Comparison of ENCODE assay signal across 2 cellular contexts in the genomic region with DNA sequence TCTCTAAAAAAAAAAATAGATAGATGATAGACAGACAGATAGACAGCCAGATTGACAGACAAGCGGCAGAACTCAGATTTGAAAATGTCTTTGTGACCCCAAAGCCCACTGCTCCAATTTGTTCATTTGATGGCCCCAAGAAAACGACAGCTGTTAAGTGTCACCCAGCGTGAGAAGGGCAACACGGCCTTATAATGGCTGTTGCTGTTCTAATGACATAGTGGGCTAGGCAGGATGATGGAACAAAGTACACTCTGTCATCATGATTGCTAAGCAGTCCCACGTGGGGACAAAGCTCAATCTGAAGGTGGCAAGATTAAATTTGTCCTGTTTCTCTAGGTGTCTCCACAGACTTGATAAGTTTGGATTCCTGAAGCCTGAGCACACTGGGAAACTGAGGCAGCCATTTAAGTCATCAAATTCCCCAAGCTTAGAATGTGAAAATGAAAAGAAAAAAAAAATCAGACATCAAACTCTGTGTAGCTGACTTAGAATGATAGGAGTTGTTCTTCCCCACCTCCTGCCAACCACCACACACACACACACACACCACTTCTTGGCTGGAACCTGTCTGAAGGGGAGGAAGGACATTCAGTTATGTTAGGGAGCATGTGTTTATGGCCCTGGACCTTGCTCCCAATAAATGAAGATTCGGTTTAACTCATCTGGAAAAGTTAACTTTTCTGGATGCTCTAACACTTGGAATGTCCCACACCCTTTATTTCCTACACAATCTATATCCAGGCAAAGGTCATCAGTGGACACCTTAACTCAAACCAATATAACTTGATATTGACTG.
TF ChIP-seq lines count a peak whose summit lies in the region.

No MANE protein-coding gene starts in this region.

TF ChIP-seq in IMR-90, 13 proteins besides CTCF, POLR2A, EP300 and RAD21 (continued from another document):
- TF ChIP-seq RFX5 (IDR thresholded peaks at IDR 0.05; ENCODE audit: low read depth, low read length), result no peak
- no peak for TF ChIP-seq CHD1 (IDR thresholded peaks at IDR 0.05; ENCODE audit: low read depth, low read length)
- TF ChIP-seq, protein P1, sequence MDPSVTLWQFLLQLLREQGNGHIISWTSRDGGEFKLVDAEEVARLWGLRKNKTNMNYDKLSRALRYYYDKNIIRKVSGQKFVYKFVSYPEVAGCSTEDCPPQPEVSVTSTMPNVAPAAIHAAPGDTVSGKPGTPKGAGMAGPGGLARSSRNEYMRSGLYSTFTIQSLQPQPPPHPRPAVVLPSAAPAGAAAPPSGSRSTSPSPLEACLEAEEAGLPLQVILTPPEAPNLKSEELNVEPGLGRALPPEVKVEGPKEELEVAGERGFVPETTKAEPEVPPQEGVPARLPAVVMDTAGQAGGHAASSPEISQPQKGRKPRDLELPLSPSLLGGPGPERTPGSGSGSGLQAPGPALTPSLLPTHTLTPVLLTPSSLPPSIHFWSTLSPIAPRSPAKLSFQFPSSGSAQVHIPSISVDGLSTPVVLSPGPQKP (IDR thresholded peaks at IDR 0.05; ENCODE audit: borderline replicate concordance, low read depth, low read length), result no peak
- TF ChIP-seq CEBPB (IDR thresholded peaks at IDR 0.05; ENCODE audit: low read depth, low read length), result no peak
- TF ChIP-seq FOS (IDR thresholded peaks at IDR 0.05; ENCODE audit: low read depth, low read length), result no peak
- TF ChIP-seq, protein P2, sequence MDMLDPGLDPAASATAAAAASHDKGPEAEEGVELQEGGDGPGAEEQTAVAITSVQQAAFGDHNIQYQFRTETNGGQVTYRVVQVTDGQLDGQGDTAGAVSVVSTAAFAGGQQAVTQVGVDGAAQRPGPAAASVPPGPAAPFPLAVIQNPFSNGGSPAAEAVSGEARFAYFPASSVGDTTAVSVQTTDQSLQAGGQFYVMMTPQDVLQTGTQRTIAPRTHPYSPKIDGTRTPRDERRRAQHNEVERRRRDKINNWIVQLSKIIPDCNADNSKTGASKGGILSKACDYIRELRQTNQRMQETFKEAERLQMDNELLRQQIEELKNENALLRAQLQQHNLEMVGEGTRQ (IDR thresholded peaks at IDR 0.05; ENCODE audit: low read depth, low read length), result no peak
- TF ChIP-seq BHLHE40 (IDR thresholded peaks at IDR 0.05; ENCODE audit: low read depth, low read length), result no peak
- no peak for TF ChIP-seq MXI1 (IDR thresholded peaks at IDR 0.05; ENCODE audit: borderline replicate concordance, low read depth, low read length)
- no peak for TF ChIP-seq NFE2L2 (IDR thresholded peaks at IDR 0.05; ENCODE audit: low read depth, low read length)
- no peak for TF ChIP-seq MAZ (IDR thresholded peaks at IDR 0.05; ENCODE audit: borderline replicate concordance, low read depth, low read length)
- TF ChIP-seq SMC3 (IDR thresholded peaks at IDR 0.05; ENCODE audit: low read depth, low read length), result no peak

TF ChIP-seq in liver, 16 proteins besides CTCF, POLR2A, EP300 and RAD21:
- TF ChIP-seq, protein P3, sequence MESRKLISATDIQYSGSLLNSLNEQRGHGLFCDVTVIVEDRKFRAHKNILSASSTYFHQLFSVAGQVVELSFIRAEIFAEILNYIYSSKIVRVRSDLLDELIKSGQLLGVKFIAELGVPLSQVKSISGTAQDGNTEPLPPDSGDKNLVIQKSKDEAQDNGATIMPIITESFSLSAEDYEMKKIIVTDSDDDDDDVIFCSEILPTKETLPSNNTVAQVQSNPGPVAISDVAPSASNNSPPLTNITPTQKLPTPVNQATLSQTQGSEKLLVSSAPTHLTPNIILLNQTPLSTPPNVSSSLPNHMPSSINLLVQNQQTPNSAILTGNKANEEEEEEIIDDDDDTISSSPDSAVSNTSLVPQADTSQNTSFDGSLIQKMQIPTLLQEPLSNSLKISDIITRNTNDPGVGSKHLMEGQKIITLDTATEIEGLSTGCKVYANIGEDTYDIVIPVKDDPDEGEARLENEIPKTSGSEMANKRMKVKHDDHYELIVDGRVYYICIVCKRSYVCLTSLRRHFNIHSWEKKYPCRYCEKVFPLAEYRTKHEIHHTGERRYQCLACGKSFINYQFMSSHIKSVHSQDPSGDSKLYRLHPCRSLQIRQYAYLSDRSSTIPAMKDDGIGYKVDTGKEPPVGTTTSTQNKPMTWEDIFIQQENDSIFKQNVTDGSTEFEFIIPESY (IDR thresholded peaks at IDR 0.05), result no peak
- TF ChIP-seq TAF1 (conservative IDR thresholded peaks at IDR 0.05) (no peak), REST (IDR thresholded peaks at IDR 0.05) (no peak), JUND (IDR thresholded peaks at IDR 0.05) (peak in 1 of 2 donors; percentile 18), ATF3 (IDR thresholded peaks at IDR 0.05) (peak; percentile 81), FOXA2 (IDR thresholded peaks at IDR 0.05) (no peak), RXRA (IDR thresholded peaks at IDR 0.05) (peak; percentile 16 to 31), EGR1 (IDR thresholded peaks at IDR 0.05; ENCODE audit: low read depth in 2 of 2) (no peak), YY1 (IDR thresholded peaks at IDR 0.05) (peak; percentile 58), MAX (IDR thresholded peaks at IDR 0.05) (peak; percentile 30), HNF4G (IDR thresholded peaks at IDR 0.05) (no peak), FOXA1 (IDR thresholded peaks at IDR 0.05) (no peak), SP1 (IDR thresholded peaks at IDR 0.05) (peak; percentile 48), HNF4A (conservative IDR thresholded peaks at IDR 0.05) (peak; percentile 85 to 86)
TF ChIP-seq in liver: peak in this region for 7.
